ENCODE assay signal across 11 cellular contexts in genomic region chr1:185960377-185961151, GRCh38.
DNase-seq lines count a peak whose midpoint lies in the region; ATAC-seq lines count a peak whose summit lies in the region.
"Had no signal": no experiment of that assay in that cellular context is flagged by ENCODE, and none has a peak within 500 bp of the region (broad histone marks: within the 10 kb centered on the region; RNA-seq: fewer than 3 reads in every experiment).

No MANE protein-coding gene starts in this region.

- intact Hi-C loops in left cardiac atrium (cut with DNase I): no loop called here

- DNase-seq in GM04503 (ENCODE audit: low read depth) (peak; percentile 92), astrocyte of the hippocampus (ENCODE audit: low read depth, low spot score) (peak; percentile 30), left cardiac atrium (peak; percentile 76), retina (peak; percentile 54), pons (ENCODE audit: low spot score) (no peak), COLO829 (ENCODE audit: low spot score) (no peak)
- no peak for DNase-seq in stimulated activated CD4-positive, alpha-beta T cell treated with anti-CD3 and anti-CD28 coated beads, Interleukin-15, amount 100 ng/mL, for 24 hours
- DNase-seq: activated T-cell treated with anti-CD3 and anti-CD28 coated beads, Interleukin-2, amount 50 U/mL, for 1 hour; endodermal cell; NCI-H1436 had no signal

- peak; percentile 86 to 91 for ATAC-seq in left cardiac atrium
- no peak for ATAC-seq in HG03342 (IDR thresholded peaks at IDR 0.05; ENCODE audit: unreplicated experiment)

Comparison
In these comparisons a context has a peak if more than half of its experiments do, and no peak if none do; other contexts are left out.
1. DNase-seq: peak in GM04503 (single experiment), astrocyte of the hippocampus (single experiment), left cardiac atrium (single experiment) and retina (single experiment); none in pons (single experiment), COLO829 (single experiment) and stimulated activated CD4-positive, alpha-beta T cell treated with anti-CD3 and anti-CD28 coated beads, Interleukin-15, amount 100 ng/mL, for 24 hours (single experiment).